ENCODE assay signal across 1 cellular context in the genomic region with DNA sequence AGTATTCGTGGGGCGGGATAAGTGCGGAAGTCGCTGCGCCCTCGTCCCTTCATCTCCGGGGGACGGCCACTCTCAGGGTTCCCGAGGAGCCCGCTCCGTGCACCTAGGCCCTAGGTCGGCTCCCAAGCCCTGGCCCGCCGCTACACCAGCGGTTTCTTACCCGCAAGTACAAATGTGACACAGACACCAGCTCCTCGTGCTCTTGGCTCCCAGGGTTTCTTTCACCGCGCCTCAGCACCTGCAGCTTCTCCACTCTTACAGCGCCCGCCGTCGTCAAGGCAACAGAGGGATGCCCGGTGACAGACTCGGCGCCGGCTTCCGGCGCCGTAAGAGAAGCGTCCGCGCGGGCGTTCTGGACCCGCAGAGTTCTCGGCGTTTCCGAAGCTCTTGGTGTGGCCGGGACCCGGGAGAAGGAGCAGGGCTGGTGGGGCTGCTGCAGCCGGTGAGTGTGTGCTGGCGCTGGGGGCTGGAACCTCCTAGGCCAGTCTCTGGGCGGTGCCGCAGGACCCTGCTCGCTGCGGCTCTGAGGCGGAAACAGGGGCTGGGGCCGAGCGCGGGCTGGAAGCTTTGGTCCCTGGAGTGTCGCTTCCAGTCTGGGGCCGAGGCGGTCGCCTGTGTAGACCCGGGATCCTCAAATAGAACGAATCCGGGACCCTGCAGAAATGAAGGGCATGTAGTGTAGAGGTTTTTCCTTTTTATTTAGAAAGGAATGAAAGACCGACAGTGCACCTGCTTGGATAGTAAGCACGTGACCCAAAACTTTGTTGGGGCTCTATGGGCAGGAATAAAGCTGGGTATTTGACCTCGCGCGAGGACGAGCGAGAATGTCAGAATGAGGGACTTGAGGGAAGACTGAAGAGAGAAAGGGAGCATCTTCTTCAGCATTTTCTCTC.
TF ChIP-seq lines count a peak whose summit lies in the region.

No MANE protein-coding gene starts in this region.

TF ChIP-seq in GM12878, 131 proteins besides CTCF, POLR2A, EP300 and RAD21 (continued from another document):
- TF ChIP-seq, protein P1, sequence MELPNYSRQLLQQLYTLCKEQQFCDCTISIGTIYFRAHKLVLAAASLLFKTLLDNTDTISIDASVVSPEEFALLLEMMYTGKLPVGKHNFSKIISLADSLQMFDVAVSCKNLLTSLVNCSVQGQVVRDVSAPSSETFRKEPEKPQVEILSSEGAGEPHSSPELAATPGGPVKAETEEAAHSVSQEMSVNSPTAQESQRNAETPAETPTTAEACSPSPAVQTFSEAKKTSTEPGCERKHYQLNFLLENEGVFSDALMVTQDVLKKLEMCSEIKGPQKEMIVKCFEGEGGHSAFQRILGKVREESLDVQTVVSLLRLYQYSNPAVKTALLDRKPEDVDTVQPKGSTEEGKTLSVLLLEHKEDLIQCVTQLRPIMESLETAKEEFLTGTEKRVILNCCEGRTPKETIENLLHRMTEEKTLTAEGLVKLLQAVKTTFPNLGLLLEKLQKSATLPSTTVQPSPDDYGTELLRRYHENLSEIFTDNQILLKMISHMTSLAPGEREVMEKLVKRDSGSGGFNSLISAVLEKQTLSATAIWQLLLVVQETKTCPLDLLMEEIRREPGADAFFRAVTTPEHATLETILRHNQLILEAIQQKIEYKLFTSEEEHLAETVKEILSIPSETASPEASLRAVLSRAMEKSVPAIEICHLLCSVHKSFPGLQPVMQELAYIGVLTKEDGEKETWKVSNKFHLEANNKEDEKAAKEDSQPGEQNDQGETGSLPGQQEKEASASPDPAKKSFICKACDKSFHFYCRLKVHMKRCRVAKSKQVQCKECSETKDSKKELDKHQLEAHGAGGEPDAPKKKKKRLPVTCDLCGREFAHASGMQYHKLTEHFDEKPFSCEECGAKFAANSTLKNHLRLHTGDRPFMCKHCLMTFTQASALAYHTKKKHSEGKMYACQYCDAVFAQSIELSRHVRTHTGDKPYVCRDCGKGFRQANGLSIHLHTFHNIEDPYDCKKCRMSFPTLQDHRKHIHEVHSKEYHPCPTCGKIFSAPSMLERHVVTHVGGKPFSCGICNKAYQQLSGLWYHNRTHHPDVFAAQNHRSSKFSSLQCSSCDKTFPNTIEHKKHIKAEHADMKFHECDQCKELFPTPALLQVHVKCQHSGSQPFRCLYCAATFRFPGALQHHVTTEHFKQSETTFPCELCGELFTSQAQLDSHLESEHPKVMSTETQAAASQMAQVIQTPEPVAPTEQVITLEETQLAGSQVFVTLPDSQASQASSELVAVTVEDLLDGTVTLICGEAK (IDR thresholded peaks at IDR 0.05; ENCODE audit: borderline replicate concordance): 0 out of 2 replicates have a peak, but pooled peaks have one; percentile 24
- TF ChIP-seq BMI1 (IDR thresholded peaks at IDR 0.05; ENCODE audit: borderline replicate concordance) (peak; percentile 76; the same call in 1 of the 2 replicates), MXI1 (IDR thresholded peaks at IDR 0.05; ENCODE audit: low read depth, low read length) (0 out of 2 replicates have a peak, but pooled peaks have one; percentile 38)
